ENCODE assay signal across 10 cellular contexts in genomic region chr14:99645545-99646505, GRCh38. TPM values are rescaled to one million over a fixed set of nuclear protein-coding genes. Genes with fewer than 3 reads are reported as not detected.
DNase-seq lines count a peak whose midpoint lies in the region; ATAC-seq and TF ChIP-seq lines count a peak whose summit lies in the region.
"Had no signal": no experiment of that assay in that cellular context is flagged by ENCODE, and none has a peak within 500 bp of the region (broad histone marks: within the 10 kb centered on the region; RNA-seq: fewer than 3 reads in every experiment).

No MANE protein-coding gene starts in this region.

- peaks cover 3% of the 10 kb centered on the region for H3K36me3 Mint-ChIP-seq in T-helper 17 cell (ENCODE audit: low read depth)

- peaks cover 47% of the 10 kb centered on the region for H3K27me3 Mint-ChIP-seq in T-helper 17 cell

- H3K4me1 Mint-ChIP-seq in T-helper 17 cell: peaks cover 6% of the 10 kb centered on the region

- TF ChIP-seq POLR2A in gastroesophageal sphincter (IDR thresholded peaks at IDR 0.05): no peak

- no peak overlapping the region for H3K9ac ChIP-seq in parathyroid adenoma

- no peak for TF ChIP-seq EP300 in gastroesophageal sphincter (IDR thresholded peaks at IDR 0.05)

- H3K4me3 Mint-ChIP-seq in T-helper 17 cell: peak overlapping the region; percentile 56

- H2AFZ ChIP-seq in parathyroid adenoma: peak overlapping the region; percentile 35

- DNase-seq in AG10803 (ENCODE audit: low read depth): no peak
- no peak for DNase-seq in T-helper 17 cell
- DNase-seq in NOMO-1 (lab: John Stamatoyannopoulos, UW; ENCODE audit: unreplicated experiment in 2 of 2): no peak
- no peak for DNase-seq in MV-4-11 (lab: John Stamatoyannopoulos, UW)
- no peak for DNase-seq in activated gamma-delta T cell treated with Interleukin-2 at 50 U/mL for 16 hours
- DNase-seq: activated CD4-positive, alpha-beta T cell treated with anti-CD3 and anti-CD28 coated beads, Interleukin-2, amount 50 U/mL, for 48 hours; NCI-H187 had no signal

- peak overlapping the region in 2 of 4 donors; percentile 58 to 75 for H3K27ac ChIP-seq in gastroesophageal sphincter
- no peak overlapping the region for H3K27ac ChIP-seq in parathyroid adenoma

- H3K79me2 ChIP-seq in parathyroid adenoma: no peaks in the 10 kb centered on the region

- ATAC-seq in T-helper 17 cell: no peak
- ATAC-seq in gastroesophageal sphincter: no peak
- ATAC-seq in HG03521 (IDR thresholded peaks at IDR 0.05; ENCODE audit: unreplicated experiment): no peak

- 20% methylated on average over 2 of the region's 32 CpGs; no CpG with 5 or more reads in 1 of the 2 donors for WGBS in gastroesophageal sphincter (ENCODE audit: low coverage in 1 of 2), 2 donors

- TF ChIP-seq CTCF in AG10803 (conservative IDR thresholded peaks at IDR 0.05; ENCODE audit: low read length): no peak
- no peak for TF ChIP-seq CTCF in gastroesophageal sphincter (IDR thresholded peaks at IDR 0.05)
- TF ChIP-seq CTCF in parathyroid adenoma (IDR thresholded peaks at IDR 0.05): no peak

- H3K9me3 ChIP-seq in T-helper 17 cell (ENCODE audit: control insufficient read depth, low read length, poor library complexity, severe bottlenecking) (no peaks in the 10 kb centered on the region), gastroesophageal sphincter (no peaks in the 10 kb centered on the region), parathyroid adenoma (ENCODE audit: control insufficient read depth, low read length) (no peaks in the 10 kb centered on the region)

- H3K4me2 ChIP-seq in parathyroid adenoma (ENCODE audit: low read length): peak overlapping the region; percentile 39

- H3K36me3 ChIP-seq in gastroesophageal sphincter (no peaks in the 10 kb centered on the region), parathyroid adenoma (ENCODE audit: control insufficient read depth, insufficient read depth, low read length) (no peaks in the 10 kb centered on the region)

- H3K4me3 ChIP-seq in AG10803 (ENCODE audit: low read length) (peak overlapping the region; percentile 52), gastroesophageal sphincter (peak overlapping the region; percentile 49 to 64), parathyroid adenoma (ENCODE audit: low read depth, low read length) (peak overlapping the region; percentile 14)

- H3K27me3 ChIP-seq in gastroesophageal sphincter (peaks cover 17% of the 10 kb centered on the region), parathyroid adenoma (ENCODE audit: control insufficient read depth, insufficient read depth, low read length) (no peaks in the 10 kb centered on the region)

- H3K4me1 ChIP-seq in gastroesophageal sphincter: peaks cover 0 to 28% (median 11%) of the 10 kb centered on the region in 3 donors
- no peaks in the 10 kb centered on the region for H3K4me1 ChIP-seq in parathyroid adenoma

- H3K27ac Mint-ChIP-seq in T-helper 17 cell: no peak overlapping the region

RNA-seq across cellular contexts. Expression of gene HHIPL1, which starts 0.9 kb away (rescaled TPM):
- under 1 TPM; 0.12 to 0.21 TPM for total RNA-seq in T-helper 17 cell
- 1 to 10 TPM; 2.7 to 9.6 (median 3.7) TPM for total RNA-seq in gastroesophageal sphincter

RNA-seq across cellular contexts. Expression of gene CYP46A1, which starts 38.3 kb away (rescaled TPM):
- under 1 TPM; 0.15 to 0.29 TPM for total RNA-seq in T-helper 17 cell
- 1 to 10 TPM in 1 of 4 donors, under 1 TPM in 2, not detected in 1; 0.78 to 1.4 (median 0.94) TPM for total RNA-seq in gastroesophageal sphincter

RNA-seq across cellular contexts. Expression of gene CCDC85C, which starts 41.8 kb away (rescaled TPM):
- 1 to 10 TPM; 8.3 to 9.3 TPM for total RNA-seq in T-helper 17 cell
- 10 to 100 TPM; 14.0 to 58.2 (median 25.0) TPM for total RNA-seq in gastroesophageal sphincter
